Comparison of ENCODE assay signal across 1 cellular context in the genomic region with DNA sequence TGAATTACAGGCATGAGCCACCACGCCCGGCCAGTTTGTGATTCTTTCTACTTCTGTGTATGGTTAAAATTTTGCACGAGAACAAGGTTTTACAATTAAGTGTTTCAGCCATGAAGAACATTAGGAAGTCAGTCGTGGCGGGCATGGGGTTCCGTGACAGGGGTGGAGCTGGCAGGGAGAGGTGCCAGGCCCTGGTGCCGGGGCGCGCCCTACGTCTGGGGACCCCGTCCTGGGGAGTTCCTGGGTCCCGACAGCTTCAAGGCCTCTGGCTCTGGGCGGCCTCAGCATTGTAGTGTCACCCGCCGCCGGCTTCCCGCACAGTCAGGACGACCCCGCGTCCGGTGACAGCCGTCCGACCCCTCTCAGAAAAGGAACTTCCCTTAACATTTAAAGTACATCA.
TF ChIP-seq lines count a peak whose summit lies in the region.

No MANE protein-coding gene starts in this region.

TF ChIP-seq in WTC11, 78 proteins besides CTCF, POLR2A, EP300 and RAD21 (continued from another document):
- TF ChIP-seq, protein P1, sequence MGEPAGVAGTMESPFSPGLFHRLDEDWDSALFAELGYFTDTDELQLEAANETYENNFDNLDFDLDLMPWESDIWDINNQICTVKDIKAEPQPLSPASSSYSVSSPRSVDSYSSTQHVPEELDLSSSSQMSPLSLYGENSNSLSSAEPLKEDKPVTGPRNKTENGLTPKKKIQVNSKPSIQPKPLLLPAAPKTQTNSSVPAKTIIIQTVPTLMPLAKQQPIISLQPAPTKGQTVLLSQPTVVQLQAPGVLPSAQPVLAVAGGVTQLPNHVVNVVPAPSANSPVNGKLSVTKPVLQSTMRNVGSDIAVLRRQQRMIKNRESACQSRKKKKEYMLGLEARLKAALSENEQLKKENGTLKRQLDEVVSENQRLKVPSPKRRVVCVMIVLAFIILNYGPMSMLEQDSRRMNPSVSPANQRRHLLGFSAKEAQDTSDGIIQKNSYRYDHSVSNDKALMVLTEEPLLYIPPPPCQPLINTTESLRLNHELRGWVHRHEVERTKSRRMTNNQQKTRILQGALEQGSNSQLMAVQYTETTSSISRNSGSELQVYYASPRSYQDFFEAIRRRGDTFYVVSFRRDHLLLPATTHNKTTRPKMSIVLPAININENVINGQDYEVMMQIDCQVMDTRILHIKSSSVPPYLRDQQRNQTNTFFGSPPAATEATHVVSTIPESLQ (CRISPR knock-in tag; IDR thresholded peaks at IDR 0.05) = no peak
- TF ChIP-seq TP53 (CRISPR knock-in tag; IDR thresholded peaks at IDR 0.05) (no peak), ZNF416 (CRISPR knock-in tag; IDR thresholded peaks at IDR 0.05) (no peak)
- TF ChIP-seq, protein P2, sequence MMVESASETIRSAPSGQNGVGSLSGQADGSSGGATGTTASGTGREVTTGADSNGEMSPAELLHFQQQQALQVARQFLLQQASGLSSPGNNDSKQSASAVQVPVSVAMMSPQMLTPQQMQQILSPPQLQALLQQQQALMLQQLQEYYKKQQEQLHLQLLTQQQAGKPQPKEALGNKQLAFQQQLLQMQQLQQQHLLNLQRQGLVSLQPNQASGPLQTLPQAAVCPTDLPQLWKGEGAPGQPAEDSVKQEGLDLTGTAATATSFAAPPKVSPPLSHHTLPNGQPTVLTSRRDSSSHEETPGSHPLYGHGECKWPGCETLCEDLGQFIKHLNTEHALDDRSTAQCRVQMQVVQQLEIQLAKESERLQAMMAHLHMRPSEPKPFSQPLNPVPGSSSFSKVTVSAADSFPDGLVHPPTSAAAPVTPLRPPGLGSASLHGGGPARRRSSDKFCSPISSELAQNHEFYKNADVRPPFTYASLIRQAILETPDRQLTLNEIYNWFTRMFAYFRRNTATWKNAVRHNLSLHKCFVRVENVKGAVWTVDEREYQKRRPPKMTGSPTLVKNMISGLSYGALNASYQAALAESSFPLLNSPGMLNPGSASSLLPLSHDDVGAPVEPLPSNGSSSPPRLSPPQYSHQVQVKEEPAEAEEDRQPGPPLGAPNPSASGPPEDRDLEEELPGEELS (CRISPR knock-in tag; IDR thresholded peaks at IDR 0.05) = no peak
- TF ChIP-seq, protein P3, sequence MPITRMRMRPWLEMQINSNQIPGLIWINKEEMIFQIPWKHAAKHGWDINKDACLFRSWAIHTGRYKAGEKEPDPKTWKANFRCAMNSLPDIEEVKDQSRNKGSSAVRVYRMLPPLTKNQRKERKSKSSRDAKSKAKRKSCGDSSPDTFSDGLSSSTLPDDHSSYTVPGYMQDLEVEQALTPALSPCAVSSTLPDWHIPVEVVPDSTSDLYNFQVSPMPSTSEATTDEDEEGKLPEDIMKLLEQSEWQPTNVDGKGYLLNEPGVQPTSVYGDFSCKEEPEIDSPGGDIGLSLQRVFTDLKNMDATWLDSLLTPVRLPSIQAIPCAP (CRISPR knock-in tag; IDR thresholded peaks at IDR 0.05) = no peak
- TF ChIP-seq, protein P4, sequence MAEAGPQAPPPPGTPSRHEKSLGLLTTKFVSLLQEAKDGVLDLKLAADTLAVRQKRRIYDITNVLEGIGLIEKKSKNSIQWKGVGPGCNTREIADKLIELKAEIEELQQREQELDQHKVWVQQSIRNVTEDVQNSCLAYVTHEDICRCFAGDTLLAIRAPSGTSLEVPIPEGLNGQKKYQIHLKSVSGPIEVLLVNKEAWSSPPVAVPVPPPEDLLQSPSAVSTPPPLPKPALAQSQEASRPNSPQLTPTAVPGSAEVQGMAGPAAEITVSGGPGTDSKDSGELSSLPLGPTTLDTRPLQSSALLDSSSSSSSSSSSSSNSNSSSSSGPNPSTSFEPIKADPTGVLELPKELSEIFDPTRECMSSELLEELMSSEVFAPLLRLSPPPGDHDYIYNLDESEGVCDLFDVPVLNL (CRISPR knock-in tag; IDR thresholded peaks at IDR 0.05; ENCODE audit: borderline replicate concordance, low read depth) = no peak
- TF ChIP-seq, protein P5, sequence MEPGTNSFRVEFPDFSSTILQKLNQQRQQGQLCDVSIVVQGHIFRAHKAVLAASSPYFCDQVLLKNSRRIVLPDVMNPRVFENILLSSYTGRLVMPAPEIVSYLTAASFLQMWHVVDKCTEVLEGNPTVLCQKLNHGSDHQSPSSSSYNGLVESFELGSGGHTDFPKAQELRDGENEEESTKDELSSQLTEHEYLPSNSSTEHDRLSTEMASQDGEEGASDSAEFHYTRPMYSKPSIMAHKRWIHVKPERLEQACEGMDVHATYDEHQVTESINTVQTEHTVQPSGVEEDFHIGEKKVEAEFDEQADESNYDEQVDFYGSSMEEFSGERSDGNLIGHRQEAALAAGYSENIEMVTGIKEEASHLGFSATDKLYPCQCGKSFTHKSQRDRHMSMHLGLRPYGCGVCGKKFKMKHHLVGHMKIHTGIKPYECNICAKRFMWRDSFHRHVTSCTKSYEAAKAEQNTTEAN (CRISPR knock-in tag; IDR thresholded peaks at IDR 0.05) = no peak
- TF ChIP-seq, protein P6, sequence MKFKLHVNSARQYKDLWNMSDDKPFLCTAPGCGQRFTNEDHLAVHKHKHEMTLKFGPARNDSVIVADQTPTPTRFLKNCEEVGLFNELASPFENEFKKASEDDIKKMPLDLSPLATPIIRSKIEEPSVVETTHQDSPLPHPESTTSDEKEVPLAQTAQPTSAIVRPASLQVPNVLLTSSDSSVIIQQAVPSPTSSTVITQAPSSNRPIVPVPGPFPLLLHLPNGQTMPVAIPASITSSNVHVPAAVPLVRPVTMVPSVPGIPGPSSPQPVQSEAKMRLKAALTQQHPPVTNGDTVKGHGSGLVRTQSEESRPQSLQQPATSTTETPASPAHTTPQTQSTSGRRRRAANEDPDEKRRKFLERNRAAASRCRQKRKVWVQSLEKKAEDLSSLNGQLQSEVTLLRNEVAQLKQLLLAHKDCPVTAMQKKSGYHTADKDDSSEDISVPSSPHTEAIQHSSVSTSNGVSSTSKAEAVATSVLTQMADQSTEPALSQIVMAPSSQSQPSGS (CRISPR knock-in tag; IDR thresholded peaks at IDR 0.05; ENCODE audit: borderline replicate concordance, low read depth) = no peak
